25 cellular contexts compared by ENCODE assay signal in the genomic region with DNA sequence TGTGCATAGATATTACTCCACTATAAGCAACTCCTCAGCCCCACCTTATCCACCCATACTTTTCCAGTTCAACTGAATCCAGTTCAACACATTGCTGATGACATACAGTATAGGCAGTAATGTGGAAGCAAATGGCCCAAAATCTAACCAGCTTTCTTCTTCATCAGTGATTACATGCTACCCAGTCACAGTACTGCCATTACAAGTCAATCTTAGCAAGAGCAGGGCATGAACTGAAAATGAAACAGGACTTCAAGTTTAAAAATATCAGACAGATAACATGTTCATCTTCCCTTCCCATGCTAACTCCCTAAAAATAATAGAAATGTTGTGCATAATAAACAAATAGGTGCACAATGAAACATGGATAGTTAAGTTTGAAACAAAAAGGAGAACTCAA.
"Had no signal": no experiment of that assay in that cellular context is flagged by ENCODE, and none has a peak within 500 bp of the region (broad histone marks: within the 10 kb centered on the region; RNA-seq: fewer than 3 reads in every experiment).

No MANE protein-coding gene starts in this region.

- H3K27me3 ChIP-seq: esophagus squamous epithelium, heart right ventricle, stomach, thyroid gland, upper lobe of left lung, vagina had no signal

- ATAC-seq: heart right ventricle; naive thymus-derived CD4-positive, alpha-beta T cell; psoas muscle; stimulated activated naive B cell treated with anti-CD40 and anti-IgM and Interleukin-4, amounts not matched to agents 10 μg/mL and 1 μg/mL and 100 μg/mL, for 72 hours; WTC11 had no signal

- H3K27ac ChIP-seq: esophagus squamous epithelium, heart right ventricle, parathyroid adenoma, psoas muscle, stomach, thyroid gland, upper lobe of left lung, vagina had no signal

- H3K9me3 ChIP-seq: psoas muscle, thyroid gland, upper lobe of left lung, vagina had no signal

- DNase-seq: activated CD4-positive, alpha-beta memory T cell treated with anti-CD3 and anti-CD28 coated beads, Interleukin-2, amount 10 ng/mL, durations not matched to agents 7 days and 5 days; activated CD4-positive, alpha-beta T cell treated with anti-CD3 and anti-CD28 coated beads for 1 hour; activated CD4-positive, alpha-beta T cell treated with anti-CD3 and anti-CD28 coated beads, Interleukin-2, amount 10 ng/mL, durations not matched to agents 7 days and 5 days; activated CD8-positive, alpha-beta memory T cell treated with anti-CD3 and anti-CD28 coated beads, Interleukin-2, amount 50 U/mL, for 48 hours; activated gamma-delta T cell; activated naive CD4-positive, alpha-beta T cell treated with anti-CD3 and anti-CD28 coated beads, Interleukin-2, amount 10 ng/mL, durations not matched to agents 7 days and 5 days; activated T-cell treated with anti-CD3 and anti-CD28 coated beads, Interleukin-2, amount 50 U/mL, for 24 hours; amygdala; central memory CD4-positive, alpha-beta T cell; endodermal cell; esophagus squamous epithelium; foreskin melanocyte; heart right ventricle; naive thymus-derived CD4-positive, alpha-beta T cell; occipital lobe; psoas muscle; stimulated activated CD4-positive, alpha-beta T cell treated with anti-CD3 and anti-CD28 coated beads, Interleukin-1b, Interleukin-23, amount 100 ng/mL, for 48 hours; stimulated activated naive B cell treated with anti-CD40 and anti-IgM and Interleukin-4, amounts not matched to agents 10 μg/mL and 1 μg/mL and 100 μg/mL, for 72 hours; stomach; thyroid gland; upper lobe of left lung had no signal

- H2AFZ ChIP-seq: parathyroid adenoma had no signal

- H3K4me3 ChIP-seq: esophagus squamous epithelium, heart right ventricle, psoas muscle, smooth muscle cell, stomach, thyroid gland, upper lobe of left lung, vagina had no signal

- H3K36me3 ChIP-seq: esophagus squamous epithelium, heart right ventricle, stomach, thyroid gland, upper lobe of left lung, vagina had no signal

- H3K9ac ChIP-seq: parathyroid adenoma had no signal

- H3K4me2 ChIP-seq: smooth muscle cell had no signal

- H3K4me1 ChIP-seq: esophagus squamous epithelium, parathyroid adenoma, stomach, thyroid gland, upper lobe of left lung, vagina had no signal
